In the genomic region with DNA sequence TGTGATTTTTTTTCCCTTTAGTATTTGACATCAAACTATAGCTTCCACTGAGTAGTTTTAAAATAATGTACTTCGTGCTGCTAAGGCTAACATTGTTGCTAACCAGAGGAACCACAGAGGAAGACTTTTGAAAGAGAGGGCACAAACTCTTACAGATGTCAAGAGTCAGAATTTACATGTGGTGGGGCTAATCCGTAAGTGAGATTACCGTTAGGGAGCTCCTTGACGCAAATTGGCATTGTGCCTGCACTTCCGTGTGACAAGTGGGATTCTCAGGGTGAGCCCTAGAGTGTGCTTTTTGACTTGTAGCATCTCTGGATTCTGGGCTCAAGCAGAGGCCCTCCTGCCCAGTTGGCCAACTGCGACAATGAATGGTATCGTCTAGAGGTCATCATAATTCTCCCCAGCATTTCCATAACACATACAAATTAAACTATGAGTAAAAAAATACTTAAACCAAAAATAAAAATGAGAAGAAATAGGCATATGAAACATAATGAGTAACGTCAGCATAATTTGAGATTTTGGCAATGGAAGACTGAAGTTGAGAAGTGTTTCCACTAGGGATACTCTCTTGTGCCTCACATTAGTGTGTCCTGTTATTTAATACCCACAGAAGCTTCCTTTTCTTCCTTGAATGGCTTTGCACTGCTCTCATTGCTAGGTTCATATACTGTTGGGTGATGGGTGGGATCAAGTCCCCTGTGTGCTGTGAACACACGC, we compare ENCODE assay signal across 19 cellular contexts.
A peak's percentile ranks its signal among the peaks of the same experiment; 100 is the strongest.
DNase-seq lines count a peak whose midpoint lies in the region; ATAC-seq and TF ChIP-seq lines count a peak whose summit lies in the region.
"Had no signal": no experiment of that assay in that cellular context is flagged by ENCODE, and none has a peak within 500 bp of the region (broad histone marks: within the 10 kb centered on the region; RNA-seq: fewer than 3 reads in every experiment).

No MANE protein-coding gene starts in this region.

- no peak for TF ChIP-seq CTCF in CD4-positive, alpha-beta T cell (IDR thresholded peaks at IDR 0.05)
- TF ChIP-seq CTCF in glutamatergic neuron (IDR thresholded peaks at IDR 0.05; ENCODE audit: partially characterized antibody, unreplicated experiment) (no peak), PC-9 (conservative IDR thresholded peaks at IDR 0.05) (no peak)

- no TSS peak for BruUV-seq in PC-9 (replicated peaks; lab: Mats Ljungman, UMichigan)

- no peaks in the 10 kb centered on the region for H3K9me2 ChIP-seq in PC-9 (ENCODE audit: insufficient read depth)

- POLR2A ChIA-PET in activated CD4-positive, alpha-beta T cell treated with anti-CD3 and anti-CD28 coated beads for 36 hours (lab: Charles Lee) = no interaction called here
- POLR2A ChIA-PET in CD4-positive, alpha-beta T cell (lab: Charles Lee) = no interaction called here
- POLR2A ChIA-PET in HEK293T (lab: Yijun Ruan, JAX) = no interaction called here
- POLR2A ChIA-PET in PC-9 (lab: Charles Lee; ENCODE audit: unreplicated experiment) = no interaction called here

- H3K4me1 Mint-ChIP-seq in activated CD4-positive, alpha-beta T cell treated with anti-CD3 and anti-CD28 coated beads for 36 hours = peaks cover 51% of the 10 kb centered on the region
- peaks cover 53% of the 10 kb centered on the region for H3K4me1 Mint-ChIP-seq in CD4-positive, alpha-beta T cell (ENCODE audit: low read depth)
- H3K4me1 Mint-ChIP-seq in glutamatergic neuron (ENCODE audit: low read depth, unreplicated experiment) = peaks cover 23% of the 10 kb centered on the region

- H3K4me2 ChIP-seq in PC-9 = no peak overlapping the region

- H3K36me3 ChIP-seq in PC-9 (ENCODE audit: low read depth) = no peaks in the 10 kb centered on the region
- H3K36me3 ChIP-seq: ascending aorta, left lung, neutrophil, uterus had no signal

- no peak overlapping the region for H2AFZ ChIP-seq in PC-9

- no peak overlapping the region for H3K4me3 Mint-ChIP-seq in activated CD4-positive, alpha-beta T cell treated with anti-CD3 and anti-CD28 coated beads for 36 hours
- no peak overlapping the region for H3K4me3 Mint-ChIP-seq in CD4-positive, alpha-beta T cell
- no peak overlapping the region for H3K4me3 Mint-ChIP-seq in glutamatergic neuron (ENCODE audit: unreplicated experiment)

- H3K27me3 Mint-ChIP-seq in activated CD4-positive, alpha-beta T cell treated with anti-CD3 and anti-CD28 coated beads for 36 hours = no peaks in the 10 kb centered on the region
- no peaks in the 10 kb centered on the region for H3K27me3 Mint-ChIP-seq in CD4-positive, alpha-beta T cell
- peaks cover 9% of the 10 kb centered on the region for H3K27me3 Mint-ChIP-seq in glutamatergic neuron (ENCODE audit: unreplicated experiment)

- H3K9me3 Mint-ChIP-seq in activated CD4-positive, alpha-beta T cell treated with anti-CD3 and anti-CD28 coated beads for 36 hours (ENCODE audit: low read depth) = no peaks in the 10 kb centered on the region
- H3K9me3 Mint-ChIP-seq in CD4-positive, alpha-beta T cell = no peaks in the 10 kb centered on the region
- peaks cover 6% of the 10 kb centered on the region for H3K9me3 Mint-ChIP-seq in glutamatergic neuron (ENCODE audit: unreplicated experiment)

- no peaks in the 10 kb centered on the region for H3K79me2 ChIP-seq in PC-9 (ENCODE audit: low read depth)

- no peak overlapping the region for H3K27ac ChIP-seq in CD4-positive, alpha-beta T cell (ENCODE audit: low read depth, low read length)
- no peak overlapping the region for H3K27ac ChIP-seq in PC-9
- H3K27ac ChIP-seq: ascending aorta, left lung, neutrophil, uterus had no signal

- no peaks in the 10 kb centered on the region for H4K20me1 ChIP-seq in PC-9 (ENCODE audit: insufficient read depth)

- no peaks in the 10 kb centered on the region for H3K9me3 ChIP-seq in CD4-positive, alpha-beta T cell (ENCODE audit: control insufficient read depth, low read length)
- no peaks in the 10 kb centered on the region for H3K9me3 ChIP-seq in PC-9 (ENCODE audit: insufficient read depth, low read depth)
- H3K9me3 ChIP-seq: ascending aorta, left lung, neutrophil, uterus had no signal

- H3F3A ChIP-seq in PC-9 (ENCODE audit: insufficient read depth, low read depth) = no peaks in the 10 kb centered on the region

- intact Hi-C loops in activated CD4-positive, alpha-beta T cell treated with anti-CD3 and anti-CD28 coated beads for 36 hours (cut with DNase I, micrococcal nuclease) = loop anchor here (5.0 to 10.0 kb wide), 2 partner anchors 163 to 710 kb away; a partner anchor contains a TSS
- intact Hi-C loops in CD4-positive, alpha-beta T cell (cut with DNase I, micrococcal nuclease) = loop anchor here (5.0 to 10.0 kb wide), 2 partner anchors 38 to 600 kb away; no protein-coding TSS in a partner anchor
- intact Hi-C loops in PC-9 (cut with micrococcal nuclease; ENCODE audit: unreplicated experiment) = no loop called here

- no peaks in the 10 kb centered on the region for H3K27me3 ChIP-seq in CD4-positive, alpha-beta T cell (ENCODE audit: control insufficient read depth, insufficient read depth, low read length)
- peaks cover 68% of the 10 kb centered on the region for H3K27me3 ChIP-seq in PC-9 (ENCODE audit: insufficient read depth, low read depth)
- H3K27me3 ChIP-seq: ascending aorta, left lung, neutrophil, uterus had no signal

- CTCF ChIA-PET in activated CD4-positive, alpha-beta T cell treated with anti-CD3 and anti-CD28 coated beads for 36 hours (lab: Charles Lee) = no interaction called here
- CTCF ChIA-PET in CD4-positive, alpha-beta T cell (lab: Charles Lee) = no interaction called here
- CTCF ChIA-PET in HEK293T (lab: Yijun Ruan, JAX) (no interaction called here), PC-9 (lab: Charles Lee) (no interaction called here)

- no peaks in the 10 kb centered on the region for H3K36me3 Mint-ChIP-seq in activated CD4-positive, alpha-beta T cell treated with anti-CD3 and anti-CD28 coated beads for 36 hours (ENCODE audit: low read depth)
- no peaks in the 10 kb centered on the region for H3K36me3 Mint-ChIP-seq in CD4-positive, alpha-beta T cell (ENCODE audit: low read depth)
- H3K36me3 Mint-ChIP-seq in glutamatergic neuron (ENCODE audit: unreplicated experiment) = peaks cover 8% of the 10 kb centered on the region

- no peak overlapping the region for H3K4me3 ChIP-seq in PC-9
- H3K4me3 ChIP-seq: ascending aorta, left lung, uterus had no signal

- H3K27ac Mint-ChIP-seq in activated CD4-positive, alpha-beta T cell treated with anti-CD3 and anti-CD28 coated beads for 36 hours = peak overlapping the region; percentile 38
- H3K27ac Mint-ChIP-seq in CD4-positive, alpha-beta T cell = peak overlapping the region; percentile 40
- H3K27ac Mint-ChIP-seq in glutamatergic neuron (ENCODE audit: unreplicated experiment) = peak overlapping the region; percentile 53

- DNase-seq in activated CD4-positive, alpha-beta T cell treated with anti-CD3 and anti-CD28 coated beads for 36 hours = peak; percentile 67
- DNase-seq in activated CD4-positive, alpha-beta T cell treated with anti-CD3 and anti-CD28 coated beads for 1 hour = no peak
- DNase-seq in CD4-positive, alpha-beta T cell = peak in 5 of 10 experiments; percentile 8 to 55 (median 39)
- DNase-seq in activated T-cell treated with anti-CD3 and anti-CD28 coated beads, Interleukin-2, amount 50 U/mL, for 1 hour = peak; percentile 38
- no peak for DNase-seq in glutamatergic neuron
- no peak for DNase-seq in HEK293T (ENCODE audit: extremely low spot score)
- DNase-seq in PC-9 = no peak
- DNase-seq: activated effector memory CD4-positive, alpha-beta T cell treated with Interleukin-2 at 50 U/mL for 16 hours; effector CD4-positive, alpha-beta T cell; head of caudate nucleus; Kasumi-1; left lung; NCI-H1105; NCI-H526 treated with DMSO at 0.1 percent for 48 hours; uterus had no signal

- peak; percentile 18 for ATAC-seq in activated CD4-positive, alpha-beta T cell treated with anti-CD3 and anti-CD28 coated beads for 36 hours
- ATAC-seq in CD4-positive, alpha-beta T cell (ENCODE audit: poor library complexity) = peak; percentile 28
- no peak for ATAC-seq in GM18873 (IDR thresholded peaks at IDR 0.05; ENCODE audit: low FRiP score, unreplicated experiment)
- ATAC-seq: left lung, Right ventricle myocardium inferior had no signal

- H3K4me1 ChIP-seq in PC-9 (replicated peaks; ENCODE audit: insufficient read depth) = no peaks in the 10 kb centered on the region
- H3K4me1 ChIP-seq: ascending aorta, left lung, uterus had no signal

TF ChIP-seq in HEK293T, 16 proteins besides CTCF, POLR2A, EP300 and RAD21:
- TF ChIP-seq FOXM1 (IDR thresholded peaks at IDR 0.05; ENCODE audit: borderline replicate concordance) (no peak), SP1 (IDR thresholded peaks at IDR 0.05) (no peak), BHLHE40 (IDR thresholded peaks at IDR 0.05; ENCODE audit: borderline replicate concordance) (no peak), CTBP1 (IDR thresholded peaks at IDR 0.05; ENCODE audit: borderline replicate concordance) (no peak), ARNT (IDR thresholded peaks at IDR 0.05) (no peak), L3MBTL2 (conservative IDR thresholded peaks at IDR 0.05) (no peak), FOXK2 (IDR thresholded peaks at IDR 0.05) (no peak), ZNF384 (IDR thresholded peaks at IDR 0.05) (no peak), LEF1 (IDR thresholded peaks at IDR 0.05; ENCODE audit: borderline replicate concordance) (no peak), TARDBP (IDR thresholded peaks at IDR 0.05) (no peak), ELF4 (IDR thresholded peaks at IDR 0.05) (no peak), FOXA1 (IDR thresholded peaks at IDR 0.05) (no peak), SUZ12 (IDR thresholded peaks at IDR 0.05) (no peak)
- TF ChIP-seq, protein P1, sequence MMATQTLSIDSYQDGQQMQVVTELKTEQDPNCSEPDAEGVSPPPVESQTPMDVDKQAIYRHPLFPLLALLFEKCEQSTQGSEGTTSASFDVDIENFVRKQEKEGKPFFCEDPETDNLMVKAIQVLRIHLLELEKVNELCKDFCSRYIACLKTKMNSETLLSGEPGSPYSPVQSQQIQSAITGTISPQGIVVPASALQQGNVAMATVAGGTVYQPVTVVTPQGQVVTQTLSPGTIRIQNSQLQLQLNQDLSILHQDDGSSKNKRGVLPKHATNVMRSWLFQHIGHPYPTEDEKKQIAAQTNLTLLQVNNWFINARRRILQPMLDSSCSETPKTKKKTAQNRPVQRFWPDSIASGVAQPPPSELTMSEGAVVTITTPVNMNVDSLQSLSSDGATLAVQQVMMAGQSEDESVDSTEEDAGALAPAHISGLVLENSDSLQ (IDR thresholded peaks at IDR 0.05) = no peak

Comparison
In these comparisons a context has a peak if more than half of its experiments do, and no peak if none do; other contexts are left out.
1. DNase-seq: peak in activated CD4-positive, alpha-beta T cell treated with anti-CD3 and anti-CD28 coated beads for 36 hours (single experiment) and activated T-cell treated with anti-CD3 and anti-CD28 coated beads, Interleukin-2, amount 50 U/mL, for 1 hour (single experiment); none in activated CD4-positive, alpha-beta T cell treated with anti-CD3 and anti-CD28 coated beads for 1 hour (single experiment), glutamatergic neuron (single experiment), HEK293T (single experiment) and PC-9 (0 of 2).
2. Peak in every context shown above with its lines, with median percentiles within 50 percentile points of each other: H3K27ac Mint-ChIP-seq.